ENCODE assay signal across 8 cellular contexts in genomic region chr5:169580964-169581363, GRCh38.
"Had no signal": no experiment of that assay in that cellular context is flagged by ENCODE, and none has a peak within 500 bp of the region (broad histone marks: within the 10 kb centered on the region; RNA-seq: fewer than 3 reads in every experiment).

No MANE protein-coding gene starts in this region.

- H3K9me3 ChIP-seq: breast epithelium, esophagus squamous epithelium, transverse colon, uterus had no signal

- H3K27ac Mint-ChIP-seq: activated CD4-positive, alpha-beta T cell treated with anti-CD3 and anti-CD28 coated beads, Interleukin-2, amount 10 ng/mL, durations not matched to agents 7 days and 5 days; T-helper 17 cell had no signal

- H3K27ac ChIP-seq: breast epithelium, transverse colon, uterus had no signal

- H3K4me3 ChIP-seq: breast epithelium, esophagus squamous epithelium, transverse colon, uterus had no signal

- H3K36me3 ChIP-seq: breast epithelium, esophagus squamous epithelium, transverse colon, uterus had no signal

- H3K4me1 ChIP-seq: breast epithelium had no signal

- H3K27me3 ChIP-seq: breast epithelium, transverse colon, uterus had no signal

- H3K9me3 Mint-ChIP-seq: activated CD4-positive, alpha-beta T cell treated with anti-CD3 and anti-CD28 coated beads, Interleukin-2, amount 10 ng/mL, durations not matched to agents 7 days and 5 days had no signal

- DNase-seq: cortex of kidney, esophagus squamous epithelium, occipital lobe had no signal

- H3K4me3 Mint-ChIP-seq: activated CD4-positive, alpha-beta T cell treated with anti-CD3 and anti-CD28 coated beads, Interleukin-2, amount 10 ng/mL, durations not matched to agents 7 days and 5 days; T-helper 17 cell had no signal
